In the genomic region with DNA sequence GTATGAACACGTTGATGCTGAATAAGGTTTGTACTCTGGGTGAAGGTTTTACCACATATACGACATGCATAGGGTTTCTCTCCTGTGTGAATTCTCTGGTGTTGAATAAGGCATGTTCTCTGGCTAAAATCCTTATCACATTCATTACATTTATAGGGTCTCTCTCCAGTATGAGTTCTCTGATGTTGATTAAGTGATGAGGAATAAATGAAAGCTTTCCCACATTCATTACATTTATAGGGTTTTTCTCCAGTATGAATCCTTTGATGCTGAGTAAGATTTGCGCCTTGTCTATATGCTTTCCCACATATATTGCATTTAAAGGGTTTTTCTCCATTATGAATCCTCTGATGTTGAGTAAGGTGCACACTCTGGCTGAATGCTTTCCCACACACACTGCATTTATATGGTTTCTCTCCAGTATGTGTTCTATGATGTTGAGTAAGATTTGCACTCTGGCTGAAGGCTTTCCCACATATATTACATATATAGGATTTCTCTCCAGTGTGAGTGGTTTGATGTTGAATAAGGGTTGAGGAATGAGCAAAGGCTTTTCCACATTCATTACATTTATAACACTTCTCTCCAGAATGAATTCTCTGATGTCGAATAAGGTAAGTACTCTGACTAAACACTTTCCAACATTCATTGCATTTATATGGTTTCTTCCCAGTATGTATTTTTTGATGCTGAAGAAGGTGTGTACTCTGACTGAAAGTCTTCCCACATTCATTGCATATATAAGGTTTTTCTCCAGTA, we compare ENCODE assay signal across 27 cellular contexts.
"Had no signal": no experiment of that assay in that cellular context is flagged by ENCODE, and none has a peak within 500 bp of the region (broad histone marks: within the 10 kb centered on the region; RNA-seq: fewer than 3 reads in every experiment).

No MANE protein-coding gene starts in this region.

- H3K4me1 ChIP-seq: esophagus muscularis mucosa, foreskin keratinocyte, heart right ventricle, lower lobe of right lung, right atrium auricular region, stomach, suprapubic skin, tibial artery, upper lobe of right lung had no signal

- H3K4me2 ChIP-seq: smooth muscle cell had no signal

- DNase-seq: activated CD4-positive, alpha-beta memory T cell treated with anti-CD3 and anti-CD28 coated beads for 36 hours; activated CD4-positive, alpha-beta T cell treated with anti-CD3 and anti-CD28 coated beads, Interleukin-2, amount 10 ng/mL, durations not matched to agents 24 days and 14 days; activated CD4-positive, CD25-positive, alpha-beta regulatory T cell treated with anti-CD3 and anti-CD28 coated beads, Interleukin-2, amount 50 U/mL, for 72 hours; activated CD8-positive, alpha-beta memory T cell treated with anti-CD3 and anti-CD28 coated beads, Interleukin-2, amount 50 U/mL, for 4 hours; activated gamma-delta T cell; activated naive CD4-positive, alpha-beta T cell treated with anti-CD3 and anti-CD28 coated beads, Interleukin-2, amount 50 U/mL, for 16 hours; activated T-cell treated with anti-CD3 and anti-CD28 coated beads, Interleukin-2, amount 50 U/mL, for 1 hour; amygdala; dermis blood vessel endothelial cell; effector memory CD8-positive, alpha-beta T cell; foreskin keratinocyte; heart right ventricle; lower lobe of right lung; mesenchymal stem cell; stimulated activated CD4-positive, alpha-beta T cell treated with anti-CD3 and anti-CD28 coated beads, Interleukin-1b, Interleukin-23, amount 100 ng/mL, for 48 hours; stimulated activated CD4-positive, alpha-beta T cell treated with anti-CD3 and anti-CD28 coated beads, Interleukin-4, amount 100 ng/mL, for 4 hours; stimulated activated CD8-positive, alpha-beta memory T cell treated with anti-CD3 and anti-CD28 coated beads, Interleukin-4, amount 100 ng/mL, for 48 hours; stomach; T-helper 2 cell; tibial artery; upper lobe of right lung had no signal

- H3K4me3 ChIP-seq: esophagus muscularis mucosa, heart right ventricle, lower lobe of right lung, right atrium auricular region, smooth muscle cell, stomach, suprapubic skin, tibial artery, upper lobe of right lung had no signal

- H3K27me3 ChIP-seq: esophagus muscularis mucosa, foreskin keratinocyte, heart right ventricle, right atrium auricular region, stomach, suprapubic skin, tibial artery, upper lobe of right lung had no signal

- ATAC-seq: effector memory CD8-positive, alpha-beta T cell; foreskin keratinocyte; heart right ventricle; lower lobe of right lung; natural killer cell treated with Interleukin-12 subunit alpha and Interleukin-12 subunit beta and Interleukin-15 and Interleukin-18, amount 100 ng/mL, for 72 hours; stimulated activated memory B cell treated with anti-CD40 and anti-IgM and Interleukin-4, amounts not matched to agents 10 μg/mL and 1 μg/mL and 100 μg/mL, for 72 hours; upper lobe of right lung had no signal

- H3K27ac ChIP-seq: esophagus muscularis mucosa, foreskin keratinocyte, heart right ventricle, lower lobe of right lung, right atrium auricular region, stomach, suprapubic skin, tibial artery, upper lobe of right lung had no signal
